Comparison of ENCODE assay signal across 10 cellular contexts in genomic region chr3:38030126-38031021, GRCh38. TPM values are rescaled to one million over a fixed set of nuclear protein-coding genes. Genes with fewer than 3 reads are reported as not detected.
A peak's percentile ranks its signal among the peaks of the same experiment; 100 is the strongest.
DNase-seq lines count a peak whose midpoint lies in the region; ATAC-seq, FAIRE-seq and TF ChIP-seq lines count a peak whose summit lies in the region.
"Had no signal": no experiment of that assay in that cellular context is flagged by ENCODE, and none has a peak within 500 bp of the region (broad histone marks: within the 10 kb centered on the region; RNA-seq: fewer than 3 reads in every experiment).

No MANE protein-coding gene starts in this region.

- H3K36me3 Mint-ChIP-seq in CD14-positive monocyte (peaks cover 9 to 20% of the 10 kb centered on the region in 2 donors), T-cell (no peaks in the 10 kb centered on the region)

- H3K27me3 ChIP-seq in pancreas: no peaks in the 10 kb centered on the region

- no peaks in the 10 kb centered on the region for H3K9me3 ChIP-seq in pancreas

- H3K4me3 Mint-ChIP-seq in CD14-positive monocyte (peak overlapping the region; percentile 41 to 80), T-cell (peak overlapping the region; percentile 56 to 82 (median 67))

- no peaks in the 10 kb centered on the region for H3K36me3 ChIP-seq in pancreas

- H3K27ac Mint-ChIP-seq in CD14-positive monocyte (peak overlapping the region in 4 of 7 donors; percentile 54 to 78 (median 66)), T-cell (peak overlapping the region; percentile 84 to 94)

- no peak for FAIRE-seq in pancreas (lab: Jason Lieb, UNC)
- FAIRE-seq: TTC549 had no signal

- CTCF ChIA-PET in T-cell (lab: Charles Lee): interaction anchor here (0.6 to 1.6 kb wide), 2 partner anchors 9 to 151 kb away, joined by 3 to 4 read pairs; partner anchors contain the start of gene DLEC1 (in 1 of the 2)

- 35 to 36% methylated on average over 8 of the region's 8 CpGs for WGBS in pancreas, 2 donors

- intact Hi-C loops in CD14-positive monocyte (cut with micrococcal nuclease): no loop called here
- intact Hi-C loops in pancreas (cut with DNase I): no loop called here

- ATAC-seq in T-cell (replicated peaks in 1 of 4): no peak
- peak in 3 of 4 donors; percentile 18 to 36 (median 20) for ATAC-seq in pancreas
- no peak for ATAC-seq in HG02870 (IDR thresholded peaks at IDR 0.05; ENCODE audit: unreplicated experiment)
- no peak for ATAC-seq in HG03097 (IDR thresholded peaks at IDR 0.05; ENCODE audit: low FRiP score, unreplicated experiment)
- ATAC-seq in GM18511 (IDR thresholded peaks at IDR 0.05; ENCODE audit: unreplicated experiment): no peak
- no peak for ATAC-seq in GM19395 (IDR thresholded peaks at IDR 0.05; ENCODE audit: unreplicated experiment)

- peak overlapping the region in 3 of 4 donors; percentile 9 to 63 (median 59) for H3K27ac ChIP-seq in pancreas

- POLR2A ChIA-PET in T-cell (lab: Charles Lee): interaction anchor here in 1 of 2 donors (0.6 to 1.4 kb wide), 2 partner anchors 9 to 469 kb away, joined by 4 to 8 read pairs; partner anchors contain the start of gene DLEC1

- peak overlapping the region; percentile 75 for H3K4me3 ChIP-seq in fibroblast of the aortic adventitia (ENCODE audit: low read depth, low read length)
- H3K4me3 ChIP-seq in pancreas: peak overlapping the region in 3 of 4 donors; percentile 22 to 55 (median 53)

- no peak for DNase-seq in CD14-positive monocyte (ENCODE audit: low spot score)
- no peak for DNase-seq in T-cell
- DNase-seq in fibroblast of the aortic adventitia (ENCODE audit: low read depth): no peak
- no peak for DNase-seq in pancreas
- DNase-seq: kidney glomerular epithelial cell had no signal

- TF ChIP-seq CTCF in CD14-positive monocyte (IDR thresholded peaks at IDR 0.05) (no peak), fibroblast of the aortic adventitia (IDR thresholded peaks at IDR 0.05; ENCODE audit: insufficient read depth, low read length) (no peak), pancreas (IDR thresholded peaks at IDR 0.05) (no peak)

- H3K4me1 ChIP-seq in pancreas: peaks cover 0 to 8% (median 6%) of the 10 kb centered on the region in 3 donors

- H3K4me1 Mint-ChIP-seq in CD14-positive monocyte (peaks cover 26% of the 10 kb centered on the region), T-cell (peaks cover 35 to 44% (median 36%) of the 10 kb centered on the region in 3 donors)

- H3K27me3 Mint-ChIP-seq in CD14-positive monocyte (ENCODE audit: low read depth in 3 of 3) (peaks cover 46 to 57% (median 55%) of the 10 kb centered on the region in 3 donors), T-cell (peaks cover 6 to 11% of the 10 kb centered on the region in 2 donors)

- H3K9me3 Mint-ChIP-seq in CD14-positive monocyte (peaks cover 0 to 9% (median 0%) of the 10 kb centered on the region in 7 donors), T-cell (no peaks in the 10 kb centered on the region)

RNA-seq across cellular contexts. Expression of gene PLCD1, which starts 0.9 kb away (rescaled TPM):
- 1 to 10 TPM; 4.1 to 6.0 TPM for polyA plus RNA-seq in CD14-positive monocyte
- total RNA-seq in T-cell: 10 to 100 TPM; 31.3 to 91.0 (median 75.7) TPM
- total RNA-seq in fibroblast of the aortic adventitia (ENCODE audit: low replicate concordance): 20.5 and 28.3 TPM in 2 replicates
- 10 to 100 TPM in 2 of 6 donors, 1 to 10 TPM in 4; 7.5 to 15.6 (median 8.9) TPM for total RNA-seq in pancreas
- polyA plus RNA-seq in pancreas: 10 to 100 TPM; 14.3 to 14.6 TPM

RNA-seq across cellular contexts. Expression of gene DLEC1, which starts 8.6 kb away (rescaled TPM):
- polyA plus RNA-seq in CD14-positive monocyte (under 1 TPM; 0.11 to 0.14 TPM), pancreas (under 1 TPM; 0.61 to 0.75 TPM)
- total RNA-seq in T-cell (10 to 100 TPM in 3 of 5 donors, 1 to 10 TPM in 2; 4.7 to 21.7 (median 17.8) TPM), fibroblast of the aortic adventitia (ENCODE audit: low replicate concordance) (0.09 and 0.25 TPM in 2 replicates), pancreas (under 1 TPM; 0.14 to 0.60 (median 0.49) TPM)

RNA-seq across cellular contexts. Expression of gene VILL, which starts 39.8 kb away (rescaled TPM):
- polyA plus RNA-seq in CD14-positive monocyte: 1 to 10 TPM; 4.4 to 7.4 TPM
- 10 to 100 TPM; 26.6 to 44.6 (median 42.1) TPM for total RNA-seq in T-cell
- total RNA-seq in fibroblast of the aortic adventitia (ENCODE audit: low replicate concordance): 2.4 and 7.0 TPM in 2 replicates
- total RNA-seq in pancreas: 1 to 10 TPM; 1.2 to 6.6 (median 2.7) TPM
- 1 to 10 TPM; 5.1 to 7.0 TPM for polyA plus RNA-seq in pancreas

Comparison
In these comparisons a context has a peak if more than half of its experiments do, and no peak if none do; other contexts are left out.
1. ATAC-seq: peak in pancreas (3 of 4); none in T-cell (0 of 4), HG02870 (single experiment), HG03097 (single experiment), GM18511 (single experiment) and GM19395 (single experiment).